In genomic region chr5:41722359-41722950, GRCh38 we compare ENCODE assay signal across 1 cellular context.
TF ChIP-seq lines count a peak whose summit lies in the region.

No MANE protein-coding gene starts in this region.

TF ChIP-seq in WTC11, 78 proteins besides CTCF, POLR2A, EP300 and RAD21 (continued from another document):
- TF ChIP-seq, protein P1, sequence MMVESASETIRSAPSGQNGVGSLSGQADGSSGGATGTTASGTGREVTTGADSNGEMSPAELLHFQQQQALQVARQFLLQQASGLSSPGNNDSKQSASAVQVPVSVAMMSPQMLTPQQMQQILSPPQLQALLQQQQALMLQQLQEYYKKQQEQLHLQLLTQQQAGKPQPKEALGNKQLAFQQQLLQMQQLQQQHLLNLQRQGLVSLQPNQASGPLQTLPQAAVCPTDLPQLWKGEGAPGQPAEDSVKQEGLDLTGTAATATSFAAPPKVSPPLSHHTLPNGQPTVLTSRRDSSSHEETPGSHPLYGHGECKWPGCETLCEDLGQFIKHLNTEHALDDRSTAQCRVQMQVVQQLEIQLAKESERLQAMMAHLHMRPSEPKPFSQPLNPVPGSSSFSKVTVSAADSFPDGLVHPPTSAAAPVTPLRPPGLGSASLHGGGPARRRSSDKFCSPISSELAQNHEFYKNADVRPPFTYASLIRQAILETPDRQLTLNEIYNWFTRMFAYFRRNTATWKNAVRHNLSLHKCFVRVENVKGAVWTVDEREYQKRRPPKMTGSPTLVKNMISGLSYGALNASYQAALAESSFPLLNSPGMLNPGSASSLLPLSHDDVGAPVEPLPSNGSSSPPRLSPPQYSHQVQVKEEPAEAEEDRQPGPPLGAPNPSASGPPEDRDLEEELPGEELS (CRISPR knock-in tag; IDR thresholded peaks at IDR 0.05) = no peak
- TF ChIP-seq CREB1 (CRISPR knock-in tag; IDR thresholded peaks at IDR 0.05) = no peak
- no peak for TF ChIP-seq TCF7 (CRISPR knock-in tag; IDR thresholded peaks at IDR 0.05; ENCODE audit: low read depth)
- TF ChIP-seq, protein P2, sequence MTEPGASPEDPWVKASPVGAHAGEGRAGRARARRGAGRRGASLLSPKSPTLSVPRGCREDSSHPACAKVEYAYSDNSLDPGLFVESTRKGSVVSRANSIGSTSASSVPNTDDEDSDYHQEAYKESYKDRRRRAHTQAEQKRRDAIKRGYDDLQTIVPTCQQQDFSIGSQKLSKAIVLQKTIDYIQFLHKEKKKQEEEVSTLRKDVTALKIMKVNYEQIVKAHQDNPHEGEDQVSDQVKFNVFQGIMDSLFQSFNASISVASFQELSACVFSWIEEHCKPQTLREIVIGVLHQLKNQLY (CRISPR knock-in tag; IDR thresholded peaks at IDR 0.05) = no peak
- TF ChIP-seq, protein P3, sequence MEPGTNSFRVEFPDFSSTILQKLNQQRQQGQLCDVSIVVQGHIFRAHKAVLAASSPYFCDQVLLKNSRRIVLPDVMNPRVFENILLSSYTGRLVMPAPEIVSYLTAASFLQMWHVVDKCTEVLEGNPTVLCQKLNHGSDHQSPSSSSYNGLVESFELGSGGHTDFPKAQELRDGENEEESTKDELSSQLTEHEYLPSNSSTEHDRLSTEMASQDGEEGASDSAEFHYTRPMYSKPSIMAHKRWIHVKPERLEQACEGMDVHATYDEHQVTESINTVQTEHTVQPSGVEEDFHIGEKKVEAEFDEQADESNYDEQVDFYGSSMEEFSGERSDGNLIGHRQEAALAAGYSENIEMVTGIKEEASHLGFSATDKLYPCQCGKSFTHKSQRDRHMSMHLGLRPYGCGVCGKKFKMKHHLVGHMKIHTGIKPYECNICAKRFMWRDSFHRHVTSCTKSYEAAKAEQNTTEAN (CRISPR knock-in tag; IDR thresholded peaks at IDR 0.05) = no peak
- no peak for TF ChIP-seq ATF1 (CRISPR knock-in tag; IDR thresholded peaks at IDR 0.05)
- no peak for TF ChIP-seq STAT6 (CRISPR knock-in tag; conservative IDR thresholded peaks at IDR 0.05; ENCODE audit: low read depth)
- TF ChIP-seq ZNF416 (CRISPR knock-in tag; IDR thresholded peaks at IDR 0.05) = no peak
- no peak for TF ChIP-seq SP1 (CRISPR knock-in tag; conservative IDR thresholded peaks at IDR 0.05)
- TF ChIP-seq MXD4 (CRISPR knock-in tag; IDR thresholded peaks at IDR 0.05; ENCODE audit: borderline replicate concordance) = no peak
- TF ChIP-seq FOXP1 (CRISPR knock-in tag; IDR thresholded peaks at IDR 0.05; ENCODE audit: borderline replicate concordance) = no peak
TF ChIP-seq in WTC11: peak in this region for 0.
